1 cellular context compared by ENCODE assay signal in genomic region chr2:68367918-68368656, GRCh38.
A peak's percentile ranks its signal among the peaks of the same experiment; 100 is the strongest.
TF ChIP-seq lines count a peak whose summit lies in the region.

No MANE protein-coding gene starts in this region.

TF ChIP-seq in GM12878, 131 proteins besides CTCF, POLR2A, EP300 and RAD21:
- no peak for TF ChIP-seq CBX3 (IDR thresholded peaks at IDR 0.05; ENCODE audit: borderline replicate concordance, low read depth)
- 0 out of 2 replicates have a peak, but pooled peaks have one; percentile 9 for TF ChIP-seq IKZF1 (conservative IDR thresholded peaks at IDR 0.05)
